ENCODE assay signal across 17 cellular contexts in the genomic region with DNA sequence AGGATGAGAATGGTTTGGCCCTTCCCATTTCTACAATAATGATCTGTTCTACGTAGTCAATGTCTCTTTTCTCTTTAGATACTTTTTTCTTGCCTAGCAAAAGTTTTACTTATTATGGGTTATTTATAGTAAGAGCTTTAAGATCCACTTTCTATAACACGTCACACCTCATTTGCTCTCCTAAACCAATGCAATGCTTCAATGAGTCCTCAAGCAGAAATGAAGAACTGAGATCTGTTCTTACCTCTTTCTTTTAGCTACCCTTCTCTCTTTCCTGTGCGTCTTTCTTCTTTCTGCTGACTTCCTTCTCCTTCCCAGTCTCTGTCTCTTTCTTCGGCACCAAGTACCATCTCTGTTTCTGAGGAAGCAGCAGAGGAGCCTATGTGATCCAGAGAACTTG.
A peak's percentile ranks its signal among the peaks of the same experiment; 100 is the strongest.
DNase-seq lines count a peak whose midpoint lies in the region; ATAC-seq and TF ChIP-seq lines count a peak whose summit lies in the region.
"Had no signal": no experiment of that assay in that cellular context is flagged by ENCODE, and none has a peak within 500 bp of the region (broad histone marks: within the 10 kb centered on the region; RNA-seq: fewer than 3 reads in every experiment).

No MANE protein-coding gene starts in this region.

- H3K36me3 ChIP-seq in MG63 (no peaks in the 10 kb centered on the region), heart left ventricle (no peaks in the 10 kb centered on the region)
- H3K36me3 ChIP-seq: gastroesophageal sphincter, neural progenitor cell had no signal

- TF ChIP-seq CTCF in heart left ventricle (IDR thresholded peaks at IDR 0.05), result no peak

- WGBS in heart left ventricle, 4 donors, result 92 to 96% (median 93%) methylated on average over 4 of the region's 4 CpGs

- H3K27ac ChIP-seq in heart left ventricle, result no peak overlapping the region
- H3K27ac ChIP-seq: gastroesophageal sphincter, neural progenitor cell, psoas muscle had no signal

- H3K9me3 ChIP-seq in MG63, result peaks cover 6% of the 10 kb centered on the region
- peaks cover 0 to 9% (median 0%) of the 10 kb centered on the region in 12 donors for H3K9me3 ChIP-seq in heart left ventricle
- H3K9me3 ChIP-seq: gastroesophageal sphincter had no signal

- no peak for TF ChIP-seq POLR2A in heart left ventricle (IDR thresholded peaks at IDR 0.05)

- intact Hi-C loops in heart left ventricle (cut with DNase I), result no loop called here

- H3K4me3 ChIP-seq in MG63 (no peak overlapping the region), heart left ventricle (no peak overlapping the region)
- H3K4me3 ChIP-seq: gastroesophageal sphincter, neural progenitor cell, psoas muscle had no signal

- H3K27me3 ChIP-seq in MG63 (no peaks in the 10 kb centered on the region), heart left ventricle (no peaks in the 10 kb centered on the region)
- H3K27me3 ChIP-seq: gastroesophageal sphincter, neural progenitor cell had no signal

- ATAC-seq in GM18907 (IDR thresholded peaks at IDR 0.05; ENCODE audit: unreplicated experiment) (peak; percentile 65), GM21576 (IDR thresholded peaks at IDR 0.05; ENCODE audit: unreplicated experiment) (peak; percentile 55), HG03354 (IDR thresholded peaks at IDR 0.05; ENCODE audit: poor library complexity, severe bottlenecking, unreplicated experiment) (peak; percentile 90), HG02938 (IDR thresholded peaks at IDR 0.05; ENCODE audit: unreplicated experiment) (no peak), heart left ventricle (no peak)
- ATAC-seq: gastroesophageal sphincter, left colon, psoas muscle had no signal

- DNase-seq in MG63 (no peak), NOMO-1 treated with dmso at 0.1 percent for 144 hours (lab: John Stamatoyannopoulos, UW; ENCODE audit: unreplicated experiment) (no peak), heart left ventricle (no peak)
- DNase-seq: activated CD4-positive, CD25-positive, alpha-beta regulatory T cell treated with anti-CD3 and anti-CD28 coated beads, Interleukin-2, amount 50 U/mL, for 72 hours; erythroblast; left colon; NCI-H1694; NCI-H345; psoas muscle; small intestine; stimulated activated CD8-positive, alpha-beta memory T cell treated with anti-CD3 and anti-CD28 coated beads, Interleukin-4, amount 100 ng/mL, for 48 hours had no signal

- H3K4me1 ChIP-seq in heart left ventricle, result peaks cover 0 to under 1% (median 0%) of the 10 kb centered on the region in 12 donors
- H3K4me1 ChIP-seq: neural progenitor cell, psoas muscle had no signal

Comparison
In these comparisons a context has a peak if more than half of its experiments do, and no peak if none do; other contexts are left out.
1. ATAC-seq: peak in GM18907 (single experiment), GM21576 (single experiment) and HG03354 (single experiment); none in HG02938 (single experiment) and heart left ventricle (0 of 4).